In genomic region chr7:70647801-70648491, GRCh38 we compare ENCODE assay signal across 8 cellular contexts.
DNase-seq lines count a peak whose midpoint lies in the region; ATAC-seq and TF ChIP-seq lines count a peak whose summit lies in the region.

No MANE protein-coding gene starts in this region.

- H3K4me3 Mint-ChIP-seq in activated CD4-positive, alpha-beta T cell treated with anti-CD3 and anti-CD28 coated beads, Interleukin-2, amount 10 ng/mL, durations not matched to agents 7 days and 5 days: peak overlapping the region; percentile 13
- H3K4me3 Mint-ChIP-seq in glutamatergic neuron (ENCODE audit: unreplicated experiment): no peak overlapping the region
- H3K4me3 Mint-ChIP-seq in stimulated activated memory B cell treated with anti-CD40 and anti-IgM and Interleukin-4, amounts not matched to agents 10 μg/mL and 1 μg/mL and 100 μg/mL, for 72 hours: no peak overlapping the region

- CTCF ChIA-PET in activated CD4-positive, alpha-beta T cell treated with anti-CD3 and anti-CD28 coated beads, Interleukin-2, amount 10 ng/mL, durations not matched to agents 7 days and 5 days (lab: Charles Lee): interaction anchor here (1.0 to 1.3 kb wide), 2 partner anchors 11 kb away, joined by 3 read pairs; no protein-coding TSS in a partner anchor

- DNase-seq in activated CD4-positive, alpha-beta T cell treated with anti-CD3 and anti-CD28 coated beads, Interleukin-2, amount 10 ng/mL, durations not matched to agents 7 days and 5 days: peak; percentile 87
- no peak for DNase-seq in glutamatergic neuron
- no peak for DNase-seq in GM19238 (ENCODE audit: insufficient read length, low spot score)
- no peak for DNase-seq in SK-N-DZ (ENCODE audit: low spot score)

- peaks cover 29% of the 10 kb centered on the region for H3K4me1 Mint-ChIP-seq in activated CD4-positive, alpha-beta T cell treated with anti-CD3 and anti-CD28 coated beads, Interleukin-2, amount 10 ng/mL, durations not matched to agents 7 days and 5 days
- H3K4me1 Mint-ChIP-seq in glutamatergic neuron (ENCODE audit: low read depth, unreplicated experiment): peaks cover 23% of the 10 kb centered on the region
- H3K4me1 Mint-ChIP-seq in stimulated activated memory B cell treated with anti-CD40 and anti-IgM and Interleukin-4, amounts not matched to agents 10 μg/mL and 1 μg/mL and 100 μg/mL, for 72 hours: no peaks in the 10 kb centered on the region

- H3K27ac Mint-ChIP-seq in activated CD4-positive, alpha-beta T cell treated with anti-CD3 and anti-CD28 coated beads, Interleukin-2, amount 10 ng/mL, durations not matched to agents 7 days and 5 days: peak overlapping the region; percentile 75
- H3K27ac Mint-ChIP-seq in glutamatergic neuron (ENCODE audit: unreplicated experiment): peak overlapping the region; percentile 31
- H3K27ac Mint-ChIP-seq in stimulated activated memory B cell treated with anti-CD40 and anti-IgM and Interleukin-4, amounts not matched to agents 10 μg/mL and 1 μg/mL and 100 μg/mL, for 72 hours: no peak overlapping the region

- no peaks in the 10 kb centered on the region for H3K36me3 Mint-ChIP-seq in activated CD4-positive, alpha-beta T cell treated with anti-CD3 and anti-CD28 coated beads, Interleukin-2, amount 10 ng/mL, durations not matched to agents 7 days and 5 days (ENCODE audit: low read depth)
- H3K36me3 Mint-ChIP-seq in glutamatergic neuron (ENCODE audit: unreplicated experiment): no peaks in the 10 kb centered on the region
- peaks cover 5% of the 10 kb centered on the region for H3K36me3 Mint-ChIP-seq in stimulated activated memory B cell treated with anti-CD40 and anti-IgM and Interleukin-4, amounts not matched to agents 10 μg/mL and 1 μg/mL and 100 μg/mL, for 72 hours

- POLR2A ChIA-PET in activated CD4-positive, alpha-beta T cell treated with anti-CD3 and anti-CD28 coated beads, Interleukin-2, amount 10 ng/mL, durations not matched to agents 7 days and 5 days (lab: Charles Lee): no interaction called here

- no peak for TF ChIP-seq CTCF in glutamatergic neuron (IDR thresholded peaks at IDR 0.05; ENCODE audit: partially characterized antibody, unreplicated experiment)

- ATAC-seq in GM18508 (IDR thresholded peaks at IDR 0.05; ENCODE audit: insufficient read depth, unreplicated experiment): peak; percentile 72
- peak; percentile 91 for ATAC-seq in HG02981 (IDR thresholded peaks at IDR 0.05; ENCODE audit: unreplicated experiment)
- peak; percentile 82 for ATAC-seq in stimulated activated memory B cell treated with anti-CD40 and anti-IgM and Interleukin-4, amounts not matched to agents 10 μg/mL and 1 μg/mL and 100 μg/mL, for 72 hours
- no peak for ATAC-seq in GM19463 (IDR thresholded peaks at IDR 0.05; ENCODE audit: unreplicated experiment)

- peaks cover 7% of the 10 kb centered on the region for H3K9me3 Mint-ChIP-seq in activated CD4-positive, alpha-beta T cell treated with anti-CD3 and anti-CD28 coated beads, Interleukin-2, amount 10 ng/mL, durations not matched to agents 7 days and 5 days
- H3K9me3 Mint-ChIP-seq in glutamatergic neuron (ENCODE audit: unreplicated experiment): peaks cover 6% of the 10 kb centered on the region
- H3K9me3 Mint-ChIP-seq in stimulated activated memory B cell treated with anti-CD40 and anti-IgM and Interleukin-4, amounts not matched to agents 10 μg/mL and 1 μg/mL and 100 μg/mL, for 72 hours: no peaks in the 10 kb centered on the region

- peaks cover 15% of the 10 kb centered on the region for H3K27me3 Mint-ChIP-seq in activated CD4-positive, alpha-beta T cell treated with anti-CD3 and anti-CD28 coated beads, Interleukin-2, amount 10 ng/mL, durations not matched to agents 7 days and 5 days
- peaks cover 3% of the 10 kb centered on the region for H3K27me3 Mint-ChIP-seq in glutamatergic neuron (ENCODE audit: unreplicated experiment)
- H3K27me3 Mint-ChIP-seq in stimulated activated memory B cell treated with anti-CD40 and anti-IgM and Interleukin-4, amounts not matched to agents 10 μg/mL and 1 μg/mL and 100 μg/mL, for 72 hours: no peaks in the 10 kb centered on the region
